In the genomic region with DNA sequence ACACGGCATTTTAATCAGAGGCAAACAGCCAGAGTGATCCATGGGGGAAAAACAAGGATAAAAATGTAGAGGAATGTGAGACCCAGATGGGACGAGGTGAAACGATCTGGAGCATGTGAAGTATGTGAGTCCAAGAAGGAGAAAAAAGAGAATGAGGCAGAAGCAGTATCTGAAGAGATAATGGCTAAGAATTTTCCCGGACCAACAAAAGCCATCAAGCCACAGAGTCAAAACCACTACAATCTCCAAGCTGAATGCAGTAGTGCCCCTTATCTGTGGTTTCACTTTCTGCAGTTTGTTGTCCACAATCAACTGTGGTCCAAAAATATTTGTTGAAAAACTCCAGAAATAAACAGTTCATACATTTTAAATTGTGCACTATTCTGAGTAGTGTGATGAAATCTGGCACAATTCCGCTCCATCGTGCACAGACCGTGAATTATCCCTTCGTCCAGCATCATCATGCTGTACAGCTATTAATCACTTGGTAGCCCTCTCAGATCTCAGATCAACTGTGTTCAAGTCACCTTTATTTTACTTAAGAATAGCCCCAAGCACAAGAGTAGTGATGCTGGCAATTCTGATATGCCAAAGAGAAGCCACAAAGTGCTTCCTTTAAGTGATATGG, we compare ENCODE assay signal across 11 cellular contexts. TPM values are rescaled to one million over a fixed set of nuclear protein-coding genes. Genes with fewer than 3 reads are reported as not detected.
DNase-seq lines count a peak whose midpoint lies in the region; ATAC-seq and TF ChIP-seq lines count a peak whose summit lies in the region.
"Had no signal": no experiment of that assay in that cellular context is flagged by ENCODE, and none has a peak within 500 bp of the region (broad histone marks: within the 10 kb centered on the region; RNA-seq: fewer than 3 reads in every experiment).

No MANE protein-coding gene starts in this region.

- no peaks in the 10 kb centered on the region for H4K20me1 ChIP-seq in Karpas-422 (ENCODE audit: insufficient read depth, low read depth, low read length)

- H3K9me3 ChIP-seq in SJSA1 (replicated peaks) (no peaks in the 10 kb centered on the region), Karpas-422 (ENCODE audit: low read length) (no peaks in the 10 kb centered on the region)

- H3K4me1 ChIP-seq in SJSA1 (replicated peaks) (peaks cover 65% of the 10 kb centered on the region), rectal smooth muscle tissue (ENCODE audit: control insufficient read depth, insufficient read depth, low read length) (peaks cover 15% of the 10 kb centered on the region), Karpas-422 (ENCODE audit: low read length) (no peaks in the 10 kb centered on the region)

- DNase-seq in SJSA1 (ENCODE audit: low read depth in 1 of 2, low spot score in 2 of 2) (peak in 1 of 2 experiments; percentile 69), fibroblast of villous mesenchyme (ENCODE audit: low read depth) (peak; percentile 70), NCI-H748 (lab: John Stamatoyannopoulos, UW; ENCODE audit: unreplicated experiment) (no peak), Karpas-422 (no peak), GM19240 (ENCODE audit: insufficient read length, low spot score) (no peak)
- DNase-seq: activated CD8-positive, alpha-beta memory T cell treated with anti-CD3 and anti-CD28 coated beads, Interleukin-2, amount 10 ng/mL, durations not matched to agents 7 days and 5 days; COR-L47; NCI-H146 had no signal

- no peak overlapping the region for H3K4me2 ChIP-seq in Karpas-422 (ENCODE audit: low read depth, low read length, poor library complexity, severe bottlenecking)

- H2AFZ ChIP-seq in Karpas-422 (ENCODE audit: low read length) = no peak overlapping the region

- peak overlapping the region; percentile 27 for H3K4me3 ChIP-seq in SJSA1
- H3K4me3 ChIP-seq in fibroblast of villous mesenchyme (ENCODE audit: low read depth, low read length) = peak overlapping the region; percentile 49
- H3K4me3 ChIP-seq in rectal smooth muscle tissue (ENCODE audit: low read length) = peak overlapping the region; percentile 14
- H3K4me3 ChIP-seq in Karpas-422 (ENCODE audit: low read length) = no peak overlapping the region

- no peak for ATAC-seq in GM19463 (IDR thresholded peaks at IDR 0.05; ENCODE audit: unreplicated experiment)
- ATAC-seq: activated CD8-positive, alpha-beta memory T cell treated with anti-CD3 and anti-CD28 coated beads, Interleukin-2, amount 10 ng/mL, durations not matched to agents 7 days and 5 days had no signal

- H3K9me2 ChIP-seq in Karpas-422 (replicated peaks; ENCODE audit: insufficient read depth, low read length) = no peaks in the 10 kb centered on the region

- H3K27ac ChIP-seq in C4-2B (peak overlapping the region; percentile 43; the same call in 1 of the 2 replicates), SJSA1 (peak overlapping the region; percentile 65), rectal smooth muscle tissue (ENCODE audit: low read depth, low read length) (peak overlapping the region; percentile 16), Karpas-422 (ENCODE audit: low read length) (no peak overlapping the region)

- H3K27me3 ChIP-seq in SJSA1 (replicated peaks) = no peaks in the 10 kb centered on the region
- no peaks in the 10 kb centered on the region for H3K27me3 ChIP-seq in rectal smooth muscle tissue (ENCODE audit: control insufficient read depth, insufficient read depth, low read length)
- 0 out of 2 replicates have a peak, but pooled peaks cover 1% of the 10 kb centered on the region for H3K27me3 ChIP-seq in Karpas-422 (ENCODE audit: low read length)

- no peaks in the 10 kb centered on the region for H3K79me2 ChIP-seq in Karpas-422 (ENCODE audit: low read length)

- H3K36me3 ChIP-seq in SJSA1 (no peaks in the 10 kb centered on the region), rectal smooth muscle tissue (ENCODE audit: control insufficient read depth, insufficient read depth, low read length) (no peaks in the 10 kb centered on the region), Karpas-422 (ENCODE audit: insufficient read depth, low read length) (no peaks in the 10 kb centered on the region)

- no peak overlapping the region for H3K9ac ChIP-seq in rectal smooth muscle tissue (ENCODE audit: low read length)
- no peak overlapping the region for H3K9ac ChIP-seq in Karpas-422 (ENCODE audit: low read length)

- no peak for TF ChIP-seq CTCF in C4-2B (conservative IDR thresholded peaks at IDR 0.05)
- TF ChIP-seq CTCF in fibroblast of villous mesenchyme (IDR thresholded peaks at IDR 0.05; ENCODE audit: insufficient read depth, low read depth, low read length) = no peak

RNA-seq across cellular contexts. Expression of a gene that starts 18.7 kb away (rescaled TPM):
- 122 and 150 TPM in 2 replicates for total RNA-seq in SJSA1 (2014; rRNA removed; shearing (Covaris generic))
- 94.1 and 99.2 TPM in 2 replicates for total RNA-seq in fibroblast of villous mesenchyme
- total RNA-seq in Karpas-422 (2014; rRNA removed; shearing (Covaris generic); ENCODE audit: low replicate concordance) = not detected in 2 replicates

Comparison
In these comparisons a context has a peak if more than half of its experiments do, and no peak if none do; other contexts are left out.
1. RNA of a gene that starts 18.7 kb away (total RNA-seq): 122 to 150 TPM in SJSA1 and 94.1 to 99.2 TPM in fibroblast of villous mesenchyme; not detected in Karpas-422; every median in the first group is over 10 times any median in the second.